In genomic region chr3:175421897-175422296, GRCh38 we compare ENCODE assay signal across 25 cellular contexts.
"Had no signal": no experiment of that assay in that cellular context is flagged by ENCODE, and none has a peak within 500 bp of the region (broad histone marks: within the 10 kb centered on the region; RNA-seq: fewer than 3 reads in every experiment).

No MANE protein-coding gene starts in this region.

- DNase-seq: activated CD4-positive, alpha-beta T cell treated with anti-CD3 and anti-CD28 coated beads for 36 hours; activated CD4-positive, CD25-positive, alpha-beta regulatory T cell; activated CD8-positive, alpha-beta memory T cell treated with anti-CD3 and anti-CD28 coated beads, Interleukin-2, amount 10 ng/mL, durations not matched to agents 7 days and 5 days; activated CD8-positive, alpha-beta T cell treated with anti-CD3 and anti-CD28 coated beads, Interleukin-2, amount 10 ng/mL, durations not matched to agents 7 days and 5 days; activated naive CD4-positive, alpha-beta T cell; activated T-cell treated with anti-CD3 and anti-CD28 coated beads, Interleukin-2, amount 50 U/mL, for 48 hours; adrenal gland; aorta; cerebellar nuclear complex; colonic mucosa; effector CD8-positive, alpha-beta T cell; esophagus squamous epithelium; gastrocnemius medialis; glutamatergic neuron; left lung; mucosa of descending colon; naive B cell; right cardiac atrium; spleen; stimulated activated naive CD4-positive, alpha-beta T cell; tibial artery had no signal

- H3K27me3 ChIP-seq: adrenal gland, cardiac muscle cell, colonic mucosa, esophagus squamous epithelium, gastrocnemius medialis, left lung, spleen, suprapubic skin, tibial artery had no signal

- H3K9me3 ChIP-seq: adrenal gland, colonic mucosa, esophagus squamous epithelium, gastrocnemius medialis, mucosa of descending colon, suprapubic skin, tibial artery had no signal

- H3K27ac ChIP-seq: adrenal gland, cardiac muscle cell, colonic mucosa, epithelial cell of prostate, esophagus squamous epithelium, gastrocnemius medialis, left lung, spleen, suprapubic skin, tibial artery had no signal

- H3K4me1 ChIP-seq: adrenal gland, colonic mucosa, esophagus squamous epithelium, gastrocnemius medialis, left lung, spleen, suprapubic skin, tibial artery had no signal

- H3K36me3 ChIP-seq: adrenal gland, cardiac muscle cell, colonic mucosa, esophagus squamous epithelium, gastrocnemius medialis, left lung, spleen, suprapubic skin, tibial artery had no signal

- ATAC-seq: activated CD4-positive, alpha-beta T cell treated with anti-CD3 and anti-CD28 coated beads for 36 hours; activated CD8-positive, alpha-beta memory T cell treated with anti-CD3 and anti-CD28 coated beads, Interleukin-2, amount 10 ng/mL, durations not matched to agents 7 days and 5 days; activated CD8-positive, alpha-beta T cell treated with anti-CD3 and anti-CD28 coated beads, Interleukin-2, amount 10 ng/mL, durations not matched to agents 7 days and 5 days; gastrocnemius medialis; left lung; mucosa of descending colon; right cardiac atrium had no signal

- H3K4me3 ChIP-seq: adrenal gland, cardiac muscle cell, colonic mucosa, esophagus squamous epithelium, gastrocnemius medialis, left lung, lung, mucosa of descending colon, spleen, suprapubic skin, tibial artery had no signal
